Comparison of ENCODE assay signal across 23 cellular contexts in genomic region chr12:132260721-132261120, GRCh38.
A peak's percentile ranks its signal among the peaks of the same experiment; 100 is the strongest.
DNase-seq lines count a peak whose midpoint lies in the region; ATAC-seq, FAIRE-seq and TF ChIP-seq lines count a peak whose summit lies in the region.
"Had no signal": no experiment of that assay in that cellular context is flagged by ENCODE, and none has a peak within 500 bp of the region (broad histone marks: within the 10 kb centered on the region; RNA-seq: fewer than 3 reads in every experiment).

No MANE protein-coding gene starts in this region.

- H3K9me3 ChIP-seq in astrocyte (ENCODE audit: insufficient read depth, low read depth, low read length): no peaks in the 10 kb centered on the region
- no peaks in the 10 kb centered on the region for H3K9me3 ChIP-seq in kidney (ENCODE audit: control insufficient read depth in 1 of 2, low read length in 2 of 2)
- H3K9me3 ChIP-seq: A549 had no signal

- intact Hi-C loops in left ventricle myocardium superior (cut with micrococcal nuclease): no loop called here
- intact Hi-C loops in Right ventricle myocardium superior (cut with DNase I): no loop called here
- intact Hi-C loops in kidney (cut with DNase I): no loop called here

- no peak overlapping the region for H3K27ac Mint-ChIP-seq in astrocyte (ENCODE audit: unreplicated experiment)
- H3K27ac Mint-ChIP-seq in activated T-cell treated with anti-CD3 and anti-CD28 coated beads, Interleukin-2, amount 50 U/mL, for 24 hours: no peak overlapping the region
- no peak overlapping the region for H3K27ac Mint-ChIP-seq in activated T-cell treated with anti-CD3 and anti-CD28 coated beads, Interleukin-2, amount 50 U/mL, for 72 hours
- H3K27ac Mint-ChIP-seq: CD4-positive, alpha-beta T cell; CD8-positive, alpha-beta memory T cell; GM23338; HFFc6 had no signal

- no peak overlapping the region for H2AFZ ChIP-seq in astrocyte (ENCODE audit: low read depth, low read length)
- H2AFZ ChIP-seq: GM23338 had no signal

- peaks cover 60% of the 10 kb centered on the region for H3K27me3 Mint-ChIP-seq in astrocyte (ENCODE audit: low read depth, unreplicated experiment)
- peaks cover 2% of the 10 kb centered on the region for H3K27me3 Mint-ChIP-seq in activated T-cell treated with anti-CD3 and anti-CD28 coated beads, Interleukin-2, amount 50 U/mL, for 24 hours
- no peaks in the 10 kb centered on the region for H3K27me3 Mint-ChIP-seq in activated T-cell treated with anti-CD3 and anti-CD28 coated beads, Interleukin-2, amount 50 U/mL, for 72 hours (ENCODE audit: low read depth)
- H3K27me3 Mint-ChIP-seq: CD4-positive, alpha-beta T cell had no signal

- H3K4me3 Mint-ChIP-seq in astrocyte (ENCODE audit: unreplicated experiment): peak overlapping the region; percentile 45
- H3K4me3 Mint-ChIP-seq in activated T-cell treated with anti-CD3 and anti-CD28 coated beads, Interleukin-2, amount 50 U/mL, for 24 hours: no peak overlapping the region
- no peak overlapping the region for H3K4me3 Mint-ChIP-seq in activated T-cell treated with anti-CD3 and anti-CD28 coated beads, Interleukin-2, amount 50 U/mL, for 72 hours
- H3K4me3 Mint-ChIP-seq: CD4-positive, alpha-beta T cell; CD8-positive, alpha-beta memory T cell; GM23338; H9; HFFc6 had no signal

- no peaks in the 10 kb centered on the region for H4K20me1 ChIP-seq in astrocyte (ENCODE audit: insufficient read depth, low read length)

- no peaks in the 10 kb centered on the region for H3K79me2 ChIP-seq in astrocyte (ENCODE audit: insufficient read depth, low read length)

- DNase-seq in left ventricle myocardium superior (peak; percentile 20), Right ventricle myocardium superior (no peak), astrocyte (ENCODE audit: low read depth) (no peak), kidney (peak; percentile 69), UCSD-AML1 (lab: John Stamatoyannopoulos, UW; ENCODE audit: unreplicated experiment) (no peak)
- no peak for DNase-seq in activated T-cell treated with anti-CD3 and anti-CD28 coated beads, Interleukin-2, amount 50 U/mL, for 24 hours
- no peak for DNase-seq in activated T-cell treated with anti-CD3 and anti-CD28 coated beads, Interleukin-2, amount 50 U/mL, for 72 hours
- DNase-seq: 8988T; ACHN; CD4-positive, alpha-beta T cell; CD8-positive, alpha-beta memory T cell; DMS 273 treated with DMSO at 0.1 percent for 48 hours; DMS79; EL; GDM1; H9; HFFc6 had no signal

- no peaks in the 10 kb centered on the region for H3K4me1 ChIP-seq in astrocyte (ENCODE audit: insufficient read depth, low read length)
- H3K4me1 ChIP-seq in kidney (ENCODE audit: control insufficient read depth in 1 of 2, insufficient read depth in 1 of 2, low read depth in 1 of 2, low read length in 2 of 2): no peaks in the 10 kb centered on the region
- H3K4me1 ChIP-seq: A549 had no signal

- TF ChIP-seq CTCF in astrocyte (IDR thresholded peaks at IDR 0.05; ENCODE audit: insufficient read depth, low read depth, low read length) (no peak), kidney (IDR thresholded peaks at IDR 0.05; ENCODE audit: borderline replicate concordance, extremely low read depth, insufficient read depth) (no peak)

- H3K9ac ChIP-seq in astrocyte (ENCODE audit: low read length) (no peak overlapping the region), kidney (ENCODE audit: low read length in 2 of 2) (no peak overlapping the region)

- ATAC-seq in left ventricle myocardium superior: no peak
- no peak for ATAC-seq in Right ventricle myocardium superior (ENCODE audit: poor library complexity)
- no peak for ATAC-seq in activated T-cell treated with anti-CD3 and anti-CD28 coated beads, Interleukin-2, amount 50 U/mL, for 72 hours (replicated peaks in 1 of 2)
- ATAC-seq: GM12878, GM23338, HCT116 had no signal

- no peak overlapping the region for H3K4me2 ChIP-seq in astrocyte (ENCODE audit: low read length)
- H3K4me2 ChIP-seq: A549, GM23338 had no signal

- no peaks in the 10 kb centered on the region for H3K27me3 ChIP-seq in astrocyte (ENCODE audit: insufficient read depth, low read length)

- FAIRE-seq in astrocyte (lab: Jason Lieb, UNC) (no peak), kidney (lab: Jason Lieb, UNC) (no peak)
- FAIRE-seq: A549, D721Med, GM12878 had no signal

- H3K27ac ChIP-seq in astrocyte (ENCODE audit: low read depth, low read length) (no peak overlapping the region), kidney (ENCODE audit: low read depth in 2 of 2, low read length in 2 of 2) (no peak overlapping the region)
- H3K27ac ChIP-seq: A549, C4-2B had no signal

- no peaks in the 10 kb centered on the region for H3K36me3 ChIP-seq in astrocyte (ENCODE audit: insufficient read depth, low read length)
- H3K36me3 ChIP-seq in kidney (ENCODE audit: control insufficient read depth in 1 of 2, insufficient read depth in 2 of 2, low read length in 2 of 2): no peaks in the 10 kb centered on the region

- H3K4me1 Mint-ChIP-seq in astrocyte (ENCODE audit: low read depth, unreplicated experiment): no peaks in the 10 kb centered on the region
- H3K4me1 Mint-ChIP-seq in activated T-cell treated with anti-CD3 and anti-CD28 coated beads, Interleukin-2, amount 50 U/mL, for 24 hours (ENCODE audit: low read depth): no peaks in the 10 kb centered on the region
- no peaks in the 10 kb centered on the region for H3K4me1 Mint-ChIP-seq in activated T-cell treated with anti-CD3 and anti-CD28 coated beads, Interleukin-2, amount 50 U/mL, for 72 hours (ENCODE audit: low read depth)
- H3K4me1 Mint-ChIP-seq: CD8-positive, alpha-beta memory T cell had no signal

- H3K36me3 Mint-ChIP-seq in astrocyte (ENCODE audit: low read depth, unreplicated experiment): peaks cover 11% of the 10 kb centered on the region
- H3K36me3 Mint-ChIP-seq in activated T-cell treated with anti-CD3 and anti-CD28 coated beads, Interleukin-2, amount 50 U/mL, for 24 hours (ENCODE audit: low read depth): no peaks in the 10 kb centered on the region
- H3K36me3 Mint-ChIP-seq in activated T-cell treated with anti-CD3 and anti-CD28 coated beads, Interleukin-2, amount 50 U/mL, for 72 hours (ENCODE audit: insufficient read depth in 2 of 2): no peaks in the 10 kb centered on the region
- H3K36me3 Mint-ChIP-seq: CD8-positive, alpha-beta memory T cell had no signal

- no peak overlapping the region for H3K4me3 ChIP-seq in astrocyte (ENCODE audit: insufficient read depth, low read depth, low read length)
- no peak overlapping the region for H3K4me3 ChIP-seq in kidney (ENCODE audit: low read length in 2 of 2)
- H3K4me3 ChIP-seq: A549, GM12878, GM23338 had no signal

- no peaks in the 10 kb centered on the region for H3K9me3 Mint-ChIP-seq in astrocyte (ENCODE audit: unreplicated experiment)
- H3K9me3 Mint-ChIP-seq in activated T-cell treated with anti-CD3 and anti-CD28 coated beads, Interleukin-2, amount 50 U/mL, for 24 hours: no peaks in the 10 kb centered on the region
- H3K9me3 Mint-ChIP-seq in activated T-cell treated with anti-CD3 and anti-CD28 coated beads, Interleukin-2, amount 50 U/mL, for 72 hours: no peaks in the 10 kb centered on the region
- H3K9me3 Mint-ChIP-seq: CD4-positive, alpha-beta T cell; CD8-positive, alpha-beta memory T cell; GM23338; H9 had no signal

Comparison
In these comparisons a context has a peak if more than half of its experiments do, and no peak if none do; other contexts are left out.
1. DNase-seq: peak in left ventricle myocardium superior (single experiment) and kidney (single experiment); none in Right ventricle myocardium superior (single experiment), astrocyte (single experiment), UCSD-AML1 (single experiment), activated T-cell treated with anti-CD3 and anti-CD28 coated beads, Interleukin-2, amount 50 U/mL, for 24 hours (single experiment) and activated T-cell treated with anti-CD3 and anti-CD28 coated beads, Interleukin-2, amount 50 U/mL, for 72 hours (0 of 2).